In the genomic region with DNA sequence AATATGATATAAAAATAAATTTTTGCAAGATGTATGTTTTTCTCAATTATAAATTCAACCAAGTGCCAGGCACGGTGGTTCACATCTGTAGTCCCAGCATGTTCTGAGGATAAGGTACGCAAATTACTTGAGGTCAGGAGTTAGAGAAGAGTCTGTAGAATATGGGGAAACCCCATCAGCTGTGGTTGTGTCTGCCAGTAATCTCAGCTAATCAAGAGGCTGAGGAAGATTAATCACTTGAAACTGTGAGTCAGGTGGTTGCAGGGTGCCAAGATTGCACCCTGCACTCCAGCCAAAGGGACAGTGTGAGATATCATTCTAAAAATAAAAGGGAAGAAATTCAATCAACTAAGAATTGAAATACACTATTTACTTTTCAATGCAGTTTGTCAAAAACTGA, we compare ENCODE assay signal across 7 cellular contexts.
DNase-seq lines count a peak whose midpoint lies in the region; ATAC-seq and TF ChIP-seq lines count a peak whose summit lies in the region.
"Not testable (repeated sequence)": the region's sequence is repeated elsewhere in the genome, so short reads cannot be mapped to it uniquely, and the experiment has no call there.

No MANE protein-coding gene starts in this region.

- DNase-seq in activated CD4-positive, alpha-beta memory T cell treated with anti-CD3 and anti-CD28 coated beads for 36 hours = peak; percentile 12
- not testable (repeated sequence) for DNase-seq in Right ventricle myocardium superior
- peak; percentile 1 for DNase-seq in stimulated activated CD4-positive, alpha-beta T cell treated with anti-CD3 and anti-CD28 coated beads, Interleukin-15, amount 100 ng/mL, for 24 hours

- not testable (repeated sequence) for H3K36me3 Mint-ChIP-seq in activated CD4-positive, alpha-beta memory T cell treated with anti-CD3 and anti-CD28 coated beads for 36 hours

- not testable (repeated sequence) for H3K9me3 Mint-ChIP-seq in activated CD4-positive, alpha-beta memory T cell treated with anti-CD3 and anti-CD28 coated beads for 36 hours

- not testable (repeated sequence) for H3K4me3 ChIP-seq in OCI-LY3 (ENCODE audit: low read length)

- not testable (repeated sequence) for H3K9ac ChIP-seq in OCI-LY3 (ENCODE audit: low read length)

- not testable (repeated sequence) for H3K79me2 ChIP-seq in OCI-LY3 (ENCODE audit: low read length)

- not testable (repeated sequence) for H3K27me3 Mint-ChIP-seq in activated CD4-positive, alpha-beta memory T cell treated with anti-CD3 and anti-CD28 coated beads for 36 hours

- not testable (repeated sequence) for H3K36me3 ChIP-seq in OCI-LY3 (replicated peaks; ENCODE audit: low read depth, low read length)

- intact Hi-C loops in activated CD4-positive, alpha-beta memory T cell treated with anti-CD3 and anti-CD28 coated beads for 36 hours (cut with micrococcal nuclease); Right ventricle myocardium superior (cut with DNase I): not testable (repeated sequence)

- H4K20me1 ChIP-seq in OCI-LY3 (ENCODE audit: insufficient read depth, low read length) = not testable (repeated sequence)

- not testable (repeated sequence) for H3K4me1 Mint-ChIP-seq in activated CD4-positive, alpha-beta memory T cell treated with anti-CD3 and anti-CD28 coated beads for 36 hours (ENCODE audit: low read depth)

- peak; percentile 78 for ATAC-seq in GM19035 (IDR thresholded peaks at IDR 0.05; ENCODE audit: unreplicated experiment)
- peak; percentile 69 for ATAC-seq in HG02642 (IDR thresholded peaks at IDR 0.05; ENCODE audit: poor library complexity, unreplicated experiment)
- ATAC-seq in HG03442 (IDR thresholded peaks at IDR 0.05; ENCODE audit: unreplicated experiment) = peak; percentile 92
- peak; percentile 90 for ATAC-seq in Right ventricle myocardium superior (ENCODE audit: poor library complexity)

- CTCF ChIA-PET in activated CD4-positive, alpha-beta memory T cell treated with anti-CD3 and anti-CD28 coated beads for 36 hours (lab: Charles Lee) = not testable (repeated sequence)

- not testable (repeated sequence) for H3K27ac Mint-ChIP-seq in activated CD4-positive, alpha-beta memory T cell treated with anti-CD3 and anti-CD28 coated beads for 36 hours

- not testable (repeated sequence) for H2AFZ ChIP-seq in OCI-LY3 (ENCODE audit: low read depth, low read length)

- peak overlapping the region; percentile 14; the same call in 1 of the 2 replicates for H3K4me2 ChIP-seq in OCI-LY3 (ENCODE audit: low read length)

- H3K4me3 Mint-ChIP-seq in activated CD4-positive, alpha-beta memory T cell treated with anti-CD3 and anti-CD28 coated beads for 36 hours = not testable (repeated sequence)

- H3K27me3 ChIP-seq in OCI-LY3 (ENCODE audit: low read depth, low read length) = not testable (repeated sequence)

- TF ChIP-seq CTCF in OCI-LY3 (IDR thresholded peaks at IDR 0.05; ENCODE audit: low read depth, low read length) = not testable (repeated sequence)

- POLR2A ChIA-PET in activated CD4-positive, alpha-beta memory T cell treated with anti-CD3 and anti-CD28 coated beads for 36 hours (lab: Charles Lee) = not testable (repeated sequence)

- not testable (repeated sequence) for H3K9me3 ChIP-seq in OCI-LY3 (ENCODE audit: insufficient read depth, low read length)

- H3K4me1 ChIP-seq in OCI-LY3 (ENCODE audit: low read length) = peaks cover 19% of the 10 kb centered on the region

- not testable (repeated sequence) for H3K27ac ChIP-seq in OCI-LY3 (ENCODE audit: low read length)
